ENCODE assay signal across 31 cellular contexts in genomic region chrX:155054255-155054654, GRCh38.
"Had no signal": no experiment of that assay in that cellular context is flagged by ENCODE, and none has a peak within 500 bp of the region (broad histone marks: within the 10 kb centered on the region; RNA-seq: fewer than 3 reads in every experiment).

No MANE protein-coding gene starts in this region.

- H3K4me1 ChIP-seq: prostate gland, upper lobe of right lung had no signal

- H3K4me3 Mint-ChIP-seq: immature natural killer cell; memory B cell; naive thymus-derived CD4-positive, alpha-beta T cell; natural killer cell treated with Interleukin-12 subunit alpha and Interleukin-12 subunit beta and Interleukin-15 and Interleukin-18, amount 100 ng/mL, for 72 hours; stimulated activated naive CD8-positive, alpha-beta T cell treated with anti-CD3 and anti-CD28 coated beads, Interleukin-15, Interleukin-2, amounts not matched to agents 100 ng/mL and 50 ng/mL, for 24 hours had no signal

- H3K27ac ChIP-seq: left lung, ovary, prostate gland, skin epidermis, suprapubic skin, thoracic aorta, tibial artery, upper lobe of right lung had no signal

- H3K27me3 Mint-ChIP-seq: memory B cell; naive thymus-derived CD4-positive, alpha-beta T cell; stimulated activated naive CD8-positive, alpha-beta T cell treated with anti-CD3 and anti-CD28 coated beads, Interleukin-15, Interleukin-2, amounts not matched to agents 100 ng/mL and 50 ng/mL, for 24 hours had no signal

- H3K36me3 Mint-ChIP-seq: immature natural killer cell had no signal

- H3K27me3 ChIP-seq: left lung, ovary, suprapubic skin, tibial artery, upper lobe of right lung had no signal

- H3K9me3 ChIP-seq: left lung, mucosa of descending colon, ovary, prostate gland, suprapubic skin, thoracic aorta, tibial artery, upper lobe of right lung had no signal

- H3K4me3 ChIP-seq: left lung, lung, mucosa of descending colon, ovary, prostate gland, skin epidermis, suprapubic skin, thoracic aorta, tibial artery, upper lobe of right lung had no signal

- DNase-seq: hypothalamus; immature natural killer cell; kidney; left colon; left lung; midbrain; mucosa of descending colon; naive thymus-derived CD4-positive, alpha-beta T cell; ovary; posterior cingulate gyrus; retina; right cardiac atrium; stimulated activated CD4-positive, alpha-beta T cell treated with anti-CD3 and anti-CD28 coated beads, Interleukin-12 subunit alpha, Interleukin-12 subunit beta, amount 100 ng/mL, for 4 hours; stimulated activated CD4-positive, alpha-beta T cell treated with anti-CD3 and anti-CD28 coated beads, Interleukin-15, amount 100 ng/mL, for 24 hours; stimulated activated CD4-positive, alpha-beta T cell treated with anti-CD3 and anti-CD28 coated beads, Interleukin-2, amount 100 ng/mL, for 24 hours; stimulated activated CD4-positive, alpha-beta T cell treated with anti-CD3 and anti-CD28 coated beads, Interleukin-4, amount 100 ng/mL, for 1 hour; stimulated activated naive CD4-positive, alpha-beta T cell; tibial artery; trophoblast cell; upper lobe of right lung had no signal

- H3K36me3 ChIP-seq: ovary, prostate gland, thoracic aorta, tibial artery had no signal

- ATAC-seq: left lung; mucosa of descending colon; naive thymus-derived CD4-positive, alpha-beta T cell; natural killer cell treated with Interleukin-12 subunit alpha and Interleukin-12 subunit beta and Interleukin-15 and Interleukin-18, amount 100 ng/mL, for 72 hours; right cardiac atrium; sciatic nerve; upper lobe of right lung had no signal

- FAIRE-seq: islet of Langerhans, kidney, urothelium cell line had no signal
